ENCODE assay signal across 14 cellular contexts in the genomic region with DNA sequence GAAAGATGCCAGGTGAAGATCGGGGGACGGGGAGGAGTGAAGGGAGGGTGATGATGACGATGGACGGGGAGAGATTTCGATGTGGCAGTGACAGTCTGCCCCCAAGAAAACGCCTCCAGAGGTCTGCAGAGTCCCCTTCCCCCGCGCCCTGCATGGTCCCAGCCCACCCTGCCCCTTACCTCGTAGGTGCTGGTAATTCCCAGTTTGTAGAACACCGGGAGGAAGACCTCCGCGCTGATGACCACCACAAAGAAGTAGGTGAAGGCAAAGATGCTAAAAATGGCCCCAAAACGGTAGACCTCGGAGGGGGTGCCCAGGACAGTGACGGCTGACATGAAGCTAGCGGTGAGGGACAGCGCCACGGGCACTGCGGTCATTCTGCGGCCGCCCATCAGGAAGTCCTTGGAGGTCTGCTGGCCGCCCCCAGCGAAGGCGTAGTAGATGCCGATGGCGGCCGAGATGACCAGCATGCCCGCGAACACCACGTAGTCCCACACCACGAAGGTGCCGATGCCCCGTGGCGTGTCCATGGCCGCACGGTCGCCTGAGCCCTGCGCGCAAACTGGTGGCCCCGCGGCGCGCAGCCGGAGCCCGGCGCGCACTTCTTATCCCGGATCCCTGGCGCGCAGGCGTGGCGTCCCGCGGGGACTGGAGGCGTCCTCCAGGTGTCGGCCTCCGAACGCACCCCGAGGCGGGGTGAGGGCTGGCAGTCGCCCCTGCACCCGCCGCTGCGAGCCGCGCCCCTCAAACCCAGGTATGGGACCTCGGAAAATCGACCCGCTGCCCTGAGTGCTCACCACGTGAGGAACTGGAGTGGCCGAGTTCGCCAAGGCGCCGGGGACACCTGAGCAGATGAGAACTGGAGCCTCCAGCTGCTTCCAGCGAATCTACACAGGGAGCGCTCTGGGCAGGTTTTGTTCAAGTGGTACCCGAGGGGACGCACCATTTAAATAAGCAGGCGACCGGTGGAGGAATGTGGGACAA. TPM values are rescaled to one million over a fixed set of nuclear protein-coding genes. Genes with fewer than 3 reads are reported as not detected.
DNase-seq lines count a peak whose midpoint lies in the region; ATAC-seq, FAIRE-seq and TF ChIP-seq lines count a peak whose summit lies in the region.
"Had no signal": no experiment of that assay in that cellular context is flagged by ENCODE, and none has a peak within 500 bp of the region (broad histone marks: within the 10 kb centered on the region; RNA-seq: fewer than 3 reads in every experiment).

A gene with protein sequence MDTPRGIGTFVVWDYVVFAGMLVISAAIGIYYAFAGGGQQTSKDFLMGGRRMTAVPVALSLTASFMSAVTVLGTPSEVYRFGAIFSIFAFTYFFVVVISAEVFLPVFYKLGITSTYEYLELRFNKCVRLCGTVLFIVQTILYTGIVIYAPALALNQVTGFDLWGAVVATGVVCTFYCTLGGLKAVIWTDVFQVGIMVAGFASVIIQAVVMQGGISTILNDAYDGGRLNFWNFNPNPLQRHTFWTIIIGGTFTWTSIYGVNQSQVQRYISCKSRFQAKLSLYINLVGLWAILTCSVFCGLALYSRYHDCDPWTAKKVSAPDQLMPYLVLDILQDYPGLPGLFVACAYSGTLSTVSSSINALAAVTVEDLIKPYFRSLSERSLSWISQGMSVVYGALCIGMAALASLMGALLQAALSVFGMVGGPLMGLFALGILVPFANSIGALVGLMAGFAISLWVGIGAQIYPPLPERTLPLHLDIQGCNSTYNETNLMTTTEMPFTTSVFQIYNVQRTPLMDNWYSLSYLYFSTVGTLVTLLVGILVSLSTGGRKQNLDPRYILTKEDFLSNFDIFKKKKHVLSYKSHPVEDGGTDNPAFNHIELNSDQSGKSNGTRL (minus strand): TSS at position 920 of the 984 bp plus-strand sequence. CDS start 390 bp downstream, at position 530.

- H3K79me2 ChIP-seq in astrocyte (ENCODE audit: insufficient read depth, low read length): no peaks in the 10 kb centered on the region

- H3K36me3 ChIP-seq in astrocyte (ENCODE audit: insufficient read depth, low read length) (no peaks in the 10 kb centered on the region), transverse colon (no peaks in the 10 kb centered on the region)

- no peaks in the 10 kb centered on the region for H3K4me1 Mint-ChIP-seq in astrocyte (ENCODE audit: low read depth, unreplicated experiment)

- H2AFZ ChIP-seq in astrocyte (ENCODE audit: low read depth, low read length): peak within 1 kb of the TSS; percentile 69

- H3K27me3 ChIP-seq in astrocyte (ENCODE audit: insufficient read depth, low read length) (peaks cover 29% of the 10 kb centered on the region), transverse colon (peaks cover 31% of the 10 kb centered on the region)

- H3K27me3 Mint-ChIP-seq in astrocyte (ENCODE audit: low read depth, unreplicated experiment): peaks cover 39% of the 10 kb centered on the region

- H3K27ac ChIP-seq in astrocyte (ENCODE audit: low read depth, low read length): no peak within 1 kb of the TSS
- no peak within 1 kb of the TSS for H3K27ac ChIP-seq in transverse colon

- in situ Hi-C loops in transverse colon (cut with MboI; ENCODE audit: low pct_ligation_motif_present in 1 of 4, low pct_unique_long_range_greater_than_20kb in 1 of 4, low sequenced_read_pairs in 3 of 4): no loop called here

- H3K4me1 ChIP-seq in astrocyte (ENCODE audit: insufficient read depth, low read length) (peaks cover 8% of the 10 kb centered on the region), transverse colon (peaks cover 0 to 5% (median 2%) of the 10 kb centered on the region in 4 donors)

- no peaks in the 10 kb centered on the region for H4K20me1 ChIP-seq in astrocyte (ENCODE audit: insufficient read depth, low read length)

- no peaks in the 10 kb centered on the region for H3K9me3 ChIP-seq in astrocyte (ENCODE audit: insufficient read depth, low read depth, low read length)
- H3K9me3 ChIP-seq in transverse colon: no peaks in the 10 kb centered on the region

- no peaks in the 10 kb centered on the region for H3K36me3 Mint-ChIP-seq in astrocyte (ENCODE audit: low read depth, unreplicated experiment)

- H3K4me3 ChIP-seq in astrocyte (ENCODE audit: insufficient read depth, low read depth, low read length): peak within 1 kb of the TSS; percentile 33
- H3K4me3 ChIP-seq in transverse colon: no peak within 1 kb of the TSS

- FAIRE-seq in astrocyte (lab: Jason Lieb, UNC): no peak

- no peak for TF ChIP-seq POLR2A in transverse colon (IDR thresholded peaks at IDR 0.05)

- peak within 1 kb of the TSS; percentile 76 for H3K4me3 Mint-ChIP-seq in astrocyte (ENCODE audit: unreplicated experiment)
- H3K4me3 Mint-ChIP-seq: activated T-helper 1 cell treated with anti-CD3 and anti-CD28 coated beads, Interleukin-12 subunit alpha, Interleukin-12 subunit beta, Interleukin-2, Interleukin-4 antibody, amounts not matched to agents 30 ng/mL and 10 ng/mL and 1 ng/mL, durations not matched to agents 14 hours and 24 hours and 36 hours; dendritic cell treated with granulocyte-macrophage colony-stimulating factor and Interleukin-4, amounts not matched to agents 40 ng/mL and 50 ng/mL, for 4 days had no signal

- H3K9ac ChIP-seq in astrocyte (ENCODE audit: low read length): no peak within 1 kb of the TSS

- H3K4me2 ChIP-seq in astrocyte (ENCODE audit: low read length): peak within 1 kb of the TSS; percentile 79

- H3K27ac Mint-ChIP-seq in astrocyte (ENCODE audit: unreplicated experiment): no peak within 1 kb of the TSS
- H3K27ac Mint-ChIP-seq: activated T-helper 1 cell treated with anti-CD3 and anti-CD28 coated beads, Interleukin-12 subunit alpha, Interleukin-12 subunit beta, Interleukin-2, Interleukin-4 antibody, amounts not matched to agents 30 ng/mL and 10 ng/mL and 1 ng/mL, durations not matched to agents 14 hours and 24 hours and 36 hours; dendritic cell treated with granulocyte-macrophage colony-stimulating factor and Interleukin-4, amounts not matched to agents 40 ng/mL and 50 ng/mL, for 4 days had no signal

- intact Hi-C loops in transverse colon (cut with DNase I; ENCODE audit: low total_unique reads): no loop called here

- no peak for TF ChIP-seq CTCF in astrocyte (IDR thresholded peaks at IDR 0.05; ENCODE audit: insufficient read depth, low read depth, low read length)
- no peak for TF ChIP-seq CTCF in transverse colon (IDR thresholded peaks at IDR 0.05)

- DNase-seq in NCI-H524 (lab: John Stamatoyannopoulos, UW) (peak; percentile 44 to 53), NCI-H524 treated with DMSO at 0.1 percent for 48 hours (lab: John Stamatoyannopoulos, UW) (no peak), astrocyte (ENCODE audit: low read depth) (no peak), kidney tubule cell (ENCODE audit: low spot score) (peak; percentile 16), transverse colon (peak; percentile 9), middle frontal gyrus (ENCODE audit: extremely low spot score, low spot score) (no peak)
- DNase-seq in activated effector memory CD4-positive, alpha-beta T cell treated with Interleukin-2 at 50 U/mL for 16 hours: no peak
- DNase-seq: ACHN, hippocampal formation, KG1 had no signal

- no peak for ATAC-seq in HG02840 (IDR thresholded peaks at IDR 0.05; ENCODE audit: low FRiP score, unreplicated experiment)

- peaks cover 4% of the 10 kb centered on the region for H3K9me3 Mint-ChIP-seq in astrocyte (ENCODE audit: unreplicated experiment)
- H3K9me3 Mint-ChIP-seq: activated T-helper 1 cell treated with anti-CD3 and anti-CD28 coated beads, Interleukin-12 subunit alpha, Interleukin-12 subunit beta, Interleukin-2, Interleukin-4 antibody, amounts not matched to agents 30 ng/mL and 10 ng/mL and 1 ng/mL, durations not matched to agents 14 hours and 24 hours and 36 hours had no signal

- 29 to 37% methylated on average over 18 to 53 of the region's 80 CpGs for WGBS in transverse colon (ENCODE audit: low coverage in 1 of 2), 2 donors

- TF ChIP-seq EP300 in transverse colon (IDR thresholded peaks at IDR 0.05; ENCODE audit: low read depth): no peak

RNA-seq across cellular contexts. Expression of the gene that starts here (rescaled TPM):
- total RNA-seq in astrocyte (not detected in 2 replicates), transverse colon (under 1 TPM in 1 of 4 donors, not detected in 3; 0.32 TPM)
- total RNA-seq: activated T-helper 1 cell treated with anti-CD3 and anti-CD28 coated beads, Interleukin-12 subunit alpha, Interleukin-12 subunit beta, Interleukin-2, Interleukin-4 antibody, amounts not matched to agents 30 ng/mL and 10 ng/mL and 1 ng/mL, durations not matched to agents 14 hours and 24 hours and 36 hours; pulmonary artery endothelial cell had no signal

Comparison
In these comparisons a context has a peak if more than half of its experiments do, and no peak if none do; other contexts are left out.
1. DNase-seq: peak in NCI-H524 (2 of 2) and kidney tubule cell (single experiment); none in NCI-H524 treated with DMSO at 0.1 percent for 48 hours (single experiment), astrocyte (single experiment), activated effector memory CD4-positive, alpha-beta T cell treated with Interleukin-2 at 50 U/mL for 16 hours (single experiment) and middle frontal gyrus (single experiment).
2. Peak in DNase-seq in transverse colon; RNA of the gene not detected or under 1 TPM.